Comparison of ENCODE assay signal across 10 cellular contexts in genomic region chr4:69134471-69134870, GRCh38. TPM values are rescaled to one million over a fixed set of nuclear protein-coding genes. Genes with fewer than 3 reads are reported as not detected.
"Had no signal": no experiment of that assay in that cellular context is flagged by ENCODE, and none has a peak within 500 bp of the region (broad histone marks: within the 10 kb centered on the region; RNA-seq: fewer than 3 reads in every experiment).

No MANE protein-coding gene starts in this region.

- H3K9me3 ChIP-seq: HAP-1 had no signal

- H3K4me2 ChIP-seq: GM23338 had no signal

- FAIRE-seq: K562 had no signal

- H3K4me3 ChIP-seq: GM23338, HAP-1, K562 had no signal

- H3K4me1 ChIP-seq: HAP-1 had no signal

- ATAC-seq: GM23338, HCT116, K562 had no signal

- H2AFZ ChIP-seq: GM23338 had no signal

- H3K36me3 ChIP-seq: HAP-1 had no signal

- DNase-seq: H7, HFFc6, IMR-90, KG1 had no signal

- H3K27ac ChIP-seq: HL-60 had no signal

RNA-seq across cellular contexts. Expression of gene UGT2B7, which starts 38.2 kb away (rescaled TPM):
- total RNA-seq: GM23338, H7, HT1080, IMR-90 had no signal
- polyA plus RNA-seq: GM23338 had no signal
